8 cellular contexts compared by ENCODE assay signal in the genomic region with DNA sequence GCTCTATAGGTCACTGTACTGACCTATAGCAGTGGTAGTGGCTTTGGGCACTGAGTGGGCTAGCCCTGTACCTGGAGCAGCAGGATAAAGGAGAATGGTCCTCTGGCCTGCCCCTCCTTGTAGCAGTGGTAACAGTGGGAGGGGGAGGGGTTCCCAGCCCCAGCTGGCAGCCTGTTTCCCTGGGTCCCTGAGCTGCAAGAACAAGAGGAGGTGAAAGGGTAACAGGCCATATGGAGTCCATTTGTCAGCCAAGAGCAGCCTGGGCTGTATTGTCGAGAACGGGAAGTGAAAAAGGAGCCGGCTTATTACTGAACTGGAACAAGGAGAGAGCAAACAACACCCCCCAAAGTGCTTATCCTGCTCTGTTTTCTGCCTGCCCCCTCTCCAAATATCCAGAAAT.
A peak's percentile ranks its signal among the peaks of the same experiment; 100 is the strongest.
DNase-seq lines count a peak whose midpoint lies in the region; ATAC-seq and TF ChIP-seq lines count a peak whose summit lies in the region.

No MANE protein-coding gene starts in this region.

- H3K9me3 ChIP-seq in BLaER1 (no peaks in the 10 kb centered on the region), skeletal muscle tissue (ENCODE audit: control insufficient read depth in 3 of 3, low read length in 3 of 3) (no peaks in the 10 kb centered on the region), ascending aorta (no peaks in the 10 kb centered on the region)

- no peaks in the 10 kb centered on the region for H3K9me3 Mint-ChIP-seq in effector memory CD8-positive, alpha-beta T cell

- H3K9ac ChIP-seq in BLaER1 = peak overlapping the region; percentile 17; the same call in 1 of the 2 replicates
- no peak overlapping the region for H3K9ac ChIP-seq in skeletal muscle tissue (ENCODE audit: low read depth in 1 of 3, low read length in 3 of 3)

- peak overlapping the region; percentile 75 for H3K4me2 ChIP-seq in BLaER1

- H3K4me3 Mint-ChIP-seq in effector memory CD8-positive, alpha-beta T cell = no peak overlapping the region

- peaks cover 46 to 74% of the 10 kb centered on the region in 2 donors for H3K4me1 Mint-ChIP-seq in effector memory CD8-positive, alpha-beta T cell (ENCODE audit: low read depth in 2 of 2)

- H3K36me3 ChIP-seq in BLaER1 = no peaks in the 10 kb centered on the region
- no peaks in the 10 kb centered on the region for H3K36me3 ChIP-seq in skeletal muscle tissue (ENCODE audit: control insufficient read depth in 3 of 3, insufficient read depth in 3 of 3, low read length in 3 of 3)
- no peaks in the 10 kb centered on the region for H3K36me3 ChIP-seq in ascending aorta

- H3K27me3 Mint-ChIP-seq in effector memory CD8-positive, alpha-beta T cell = no peaks in the 10 kb centered on the region

- H3K27ac Mint-ChIP-seq in effector memory CD8-positive, alpha-beta T cell = peak overlapping the region in 1 of 2 donors; percentile 31

- H3K36me3 Mint-ChIP-seq in effector memory CD8-positive, alpha-beta T cell (ENCODE audit: insufficient read depth) = peaks cover 18% of the 10 kb centered on the region

- no peaks in the 10 kb centered on the region for H3K27me3 ChIP-seq in BLaER1
- H3K27me3 ChIP-seq in skeletal muscle tissue (ENCODE audit: control insufficient read depth in 3 of 3, insufficient read depth in 3 of 3, low read length in 3 of 3) = no peaks in the 10 kb centered on the region
- H3K27me3 ChIP-seq in ascending aorta = no peaks in the 10 kb centered on the region

- peak; percentile 50 for DNase-seq in NCI-H2029 (lab: John Stamatoyannopoulos, UW)
- DNase-seq in effector memory CD8-positive, alpha-beta T cell = no peak
- no peak for DNase-seq in mucosa of gallbladder (ENCODE audit: low spot score)
- DNase-seq in ascending aorta (ENCODE audit: low spot score in 2 of 2) = no peak
- no peak for DNase-seq in activated CD4-positive, alpha-beta T cell treated with anti-CD3 and anti-CD28 coated beads for 48 hours

- intact Hi-C loops in ascending aorta (cut with DNase I) = no loop called here

- H3K27ac ChIP-seq in BLaER1 = peak overlapping the region; percentile 87
- peak overlapping the region; percentile 9 for H3K27ac ChIP-seq in skeletal muscle tissue (ENCODE audit: low read depth, low read length)
- peak overlapping the region in 1 of 2 donors; percentile 17 for H3K27ac ChIP-seq in ascending aorta

- no peaks in the 10 kb centered on the region for H4K20me1 ChIP-seq in BLaER1

- H3K4me3 ChIP-seq in BLaER1 (no peak overlapping the region), skeletal muscle tissue (ENCODE audit: low read length in 3 of 3) (no peak overlapping the region), ascending aorta (no peak overlapping the region)

- H3K4me1 ChIP-seq in BLaER1 (peaks cover 91% of the 10 kb centered on the region), skeletal muscle tissue (ENCODE audit: control insufficient read depth in 3 of 3, insufficient read depth in 3 of 3, low read length in 3 of 3) (peaks cover 43 to 53% (median 50%) of the 10 kb centered on the region in 3 donors), ascending aorta (peaks cover 5 to 27% of the 10 kb centered on the region in 2 donors)

- peak; percentile 45 for ATAC-seq in GM21528 (IDR thresholded peaks at IDR 0.05; ENCODE audit: low FRiP score, unreplicated experiment)
- peak; percentile 21 for ATAC-seq in effector memory CD8-positive, alpha-beta T cell (replicated peaks)

- no peak for TF ChIP-seq CTCF in ascending aorta (IDR thresholded peaks at IDR 0.05)
